Comparison of ENCODE assay signal across 8 cellular contexts in genomic region chr19:48618916-48619691, GRCh38. TPM values are rescaled to one million over a fixed set of nuclear protein-coding genes. Genes with fewer than 3 reads are reported as not detected.
DNase-seq lines count a peak whose midpoint lies in the region; ATAC-seq and TF ChIP-seq lines count a peak whose summit lies in the region.

TSS of gene RPL18 (minus strand) at chr19:48619178. CDS start at chr19:48619143, 35 bp downstream.
A gene with protein sequence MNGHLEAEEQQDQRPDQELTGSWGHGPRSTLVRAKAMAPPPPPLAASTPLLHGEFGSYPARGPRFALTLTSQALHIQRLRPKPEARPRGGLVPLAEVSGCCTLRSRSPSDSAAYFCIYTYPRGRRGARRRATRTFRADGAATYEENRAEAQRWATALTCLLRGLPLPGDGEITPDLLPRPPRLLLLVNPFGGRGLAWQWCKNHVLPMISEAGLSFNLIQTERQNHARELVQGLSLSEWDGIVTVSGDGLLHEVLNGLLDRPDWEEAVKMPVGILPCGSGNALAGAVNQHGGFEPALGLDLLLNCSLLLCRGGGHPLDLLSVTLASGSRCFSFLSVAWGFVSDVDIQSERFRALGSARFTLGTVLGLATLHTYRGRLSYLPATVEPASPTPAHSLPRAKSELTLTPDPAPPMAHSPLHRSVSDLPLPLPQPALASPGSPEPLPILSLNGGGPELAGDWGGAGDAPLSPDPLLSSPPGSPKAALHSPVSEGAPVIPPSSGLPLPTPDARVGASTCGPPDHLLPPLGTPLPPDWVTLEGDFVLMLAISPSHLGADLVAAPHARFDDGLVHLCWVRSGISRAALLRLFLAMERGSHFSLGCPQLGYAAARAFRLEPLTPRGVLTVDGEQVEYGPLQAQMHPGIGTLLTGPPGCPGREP (plus strand): TSS chr19:48619506. CDS start chr19:48620515, 1,009 bp downstream.

- H2BK5ac ChIP-seq in H9 (ENCODE audit: insufficient read length, low read length), result peak within 1 kb of the TSS; percentile 94

- H4K20me1 ChIP-seq in H9 (ENCODE audit: control insufficient read depth, insufficient read depth, insufficient read length), result no peaks in the 10 kb centered on the region

- H3K4me1 Mint-ChIP-seq in H9 (peaks cover 41 to 55% of the 10 kb centered on the region in 2 experiments), nephron progenitor cell (peaks cover 78% of the 10 kb centered on the region)
- peaks cover 81% of the 10 kb centered on the region for H3K4me1 Mint-ChIP-seq in stimulated activated naive CD8-positive, alpha-beta T cell treated with anti-CD3 and anti-CD28 coated beads, Interleukin-15, amount 100 ng/mL, for 72 hours

- no CpG with 5 or more reads among the region's 69 CpGs for WGBS in H9 (ENCODE audit: extremely low coverage, insufficient read length, low lambda C conversion rate)

- H2BK12ac ChIP-seq in H9 (ENCODE audit: insufficient read length, low read depth, low read length), result peak within 1 kb of the TSS; percentile 17

- H3K9ac ChIP-seq in H9 (ENCODE audit: extremely low read depth, insufficient read length, low read length), result peak within 1 kb of the TSS; percentile 99

- DNase-seq in ELR (ENCODE audit: low read depth), result peak; percentile 98
- peak; percentile 99 for DNase-seq in H9
- peak; percentile 100 for DNase-seq in MG63
- DNase-seq in SHP77 treated with DMSO at 0.1 percent for 48 hours (lab: John Stamatoyannopoulos, UW), result peak; percentile 97
- peak; percentile 98 for DNase-seq in activated effector memory CD4-positive, alpha-beta T cell treated with anti-CD3 and anti-CD28 coated beads, Interleukin-2, amount 50 U/mL, for 16 hours
- DNase-seq in fibroblast of the aortic adventitia (ENCODE audit: low read depth), result peak; percentile 100
- peak; percentile 95 for DNase-seq in nephron progenitor cell
- peak; percentile 96 to 99 for DNase-seq in stimulated activated naive CD8-positive, alpha-beta T cell treated with anti-CD3 and anti-CD28 coated beads, Interleukin-15, amount 100 ng/mL, for 72 hours

- no peaks in the 10 kb centered on the region for H3K9me3 ChIP-seq in H9 (ENCODE audit: control insufficient read depth, low read depth, low read length)
- H3K9me3 ChIP-seq in MG63, result no peaks in the 10 kb centered on the region

- TF ChIP-seq CTCF in H9 (conservative IDR thresholded peaks at IDR 0.05) (no peak), fibroblast of the aortic adventitia (IDR thresholded peaks at IDR 0.05; ENCODE audit: insufficient read depth, low read length) (no peak), nephron progenitor cell (IDR thresholded peaks at IDR 0.05) (no peak)

- H4K8ac ChIP-seq in H9 (replicated peaks; ENCODE audit: insufficient read length, low read depth, low read length), result no peak within 1 kb of the TSS

- peak within 1 kb of the TSS; percentile 25 for H3K27ac ChIP-seq in H9 (ENCODE audit: insufficient read length, low read depth, low read length)

- no peak within 1 kb of the TSS for H2AK5ac ChIP-seq in H9 (ENCODE audit: insufficient read length, low read length)

- peak within 1 kb of the TSS; percentile 87 for H3K4me2 ChIP-seq in H9 (ENCODE audit: insufficient read depth, insufficient read length, low read length)

- H3K4me3 Mint-ChIP-seq in H9, result peak within 1 kb of the TSS; percentile 97 to 99
- peak within 1 kb of the TSS; percentile 97 for H3K4me3 Mint-ChIP-seq in nephron progenitor cell
- H3K4me3 Mint-ChIP-seq in stimulated activated naive CD8-positive, alpha-beta T cell treated with anti-CD3 and anti-CD28 coated beads, Interleukin-15, amount 100 ng/mL, for 72 hours, result peak within 1 kb of the TSS; percentile 89 to 94

- H3K23ac ChIP-seq in H9 (ENCODE audit: insufficient read length, low read depth, low read length), result no peak within 1 kb of the TSS

- ATAC-seq in stimulated activated naive CD8-positive, alpha-beta T cell treated with anti-CD3 and anti-CD28 coated beads, Interleukin-15, amount 100 ng/mL, for 72 hours, result peak; percentile 91

- H3K4me3 ChIP-seq in MG63 (peak within 1 kb of the TSS; percentile 87), fibroblast of the aortic adventitia (ENCODE audit: low read depth, low read length) (peak within 1 kb of the TSS; percentile 79)

- peak within 1 kb of the TSS; percentile 85 for H4K91ac ChIP-seq in H9 (ENCODE audit: insufficient read length, low read depth, low read length)

- H3K36me3 ChIP-seq in MG63, result peaks cover 66% of the 10 kb centered on the region

- H2BK15ac ChIP-seq in H9 (ENCODE audit: low read depth, low read length), result no peak within 1 kb of the TSS

- H3K27ac Mint-ChIP-seq in H9, result peak within 1 kb of the TSS; percentile 96 to 100 (median 99)
- peak within 1 kb of the TSS; percentile 100 for H3K27ac Mint-ChIP-seq in nephron progenitor cell
- peak within 1 kb of the TSS; percentile 98 to 100 for H3K27ac Mint-ChIP-seq in stimulated activated naive CD8-positive, alpha-beta T cell treated with anti-CD3 and anti-CD28 coated beads, Interleukin-15, amount 100 ng/mL, for 72 hours

- peak within 1 kb of the TSS; percentile 10 for H3K56ac ChIP-seq in H9 (ENCODE audit: insufficient read length, low read depth, low read length)

- H3K36me3 Mint-ChIP-seq in H9 (ENCODE audit: insufficient read depth in 1 of 3, low read depth in 3 of 3) (peaks cover 35 to 54% (median 52%) of the 10 kb centered on the region in 3 experiments), nephron progenitor cell (ENCODE audit: low read depth) (peaks cover 24% of the 10 kb centered on the region)

- H3K9me3 Mint-ChIP-seq in H9, result no peaks in the 10 kb centered on the region; a peak in 1 of 5 replicates
- H3K9me3 Mint-ChIP-seq in nephron progenitor cell, result no peaks in the 10 kb centered on the region
- H3K9me3 Mint-ChIP-seq in stimulated activated naive CD8-positive, alpha-beta T cell treated with anti-CD3 and anti-CD28 coated beads, Interleukin-15, amount 100 ng/mL, for 72 hours, result no peaks in the 10 kb centered on the region

- H3K27me3 Mint-ChIP-seq in H9 (ENCODE audit: low read depth) (no peaks in the 10 kb centered on the region; the same call in 1 of the 2 replicates), nephron progenitor cell (ENCODE audit: low read depth, poor library complexity) (no peaks in the 10 kb centered on the region)
- H3K27me3 Mint-ChIP-seq in stimulated activated naive CD8-positive, alpha-beta T cell treated with anti-CD3 and anti-CD28 coated beads, Interleukin-15, amount 100 ng/mL, for 72 hours, result no peaks in the 10 kb centered on the region

- no peak within 1 kb of the TSS for H3T11ph ChIP-seq in H9 (ENCODE audit: low read length)

- H2BK120ac ChIP-seq in H9 (ENCODE audit: low read depth, low read length, poor library complexity, severe bottlenecking), result peak within 1 kb of the TSS; percentile 74

- H4K5ac ChIP-seq in H9 (ENCODE audit: insufficient read length, low read depth, low read length), result peak within 1 kb of the TSS; percentile 91

- peaks cover 18% of the 10 kb centered on the region for H3K79me2 ChIP-seq in H9 (ENCODE audit: insufficient read depth, low read length)

- H3K23me2 ChIP-seq in H9 (ENCODE audit: insufficient read length, low read depth, low read length, poor library complexity, severe bottlenecking), result peaks cover 16% of the 10 kb centered on the region

- no peak within 1 kb of the TSS for H2BK20ac ChIP-seq in H9 (ENCODE audit: low read depth, low read length, poor library complexity, severe bottlenecking)

- peak within 1 kb of the TSS; percentile 92 for H3K14ac ChIP-seq in H9 (ENCODE audit: insufficient read depth, low read length)

- H3K18ac ChIP-seq in H9 (ENCODE audit: insufficient read length, low read depth, low read length), result peak within 1 kb of the TSS; percentile 91

- H3K4ac ChIP-seq in H9 (ENCODE audit: low read depth, low read length), result peak within 1 kb of the TSS; percentile 54; the same call in 1 of the 2 replicates

- H3K27me3 ChIP-seq in H9 (ENCODE audit: insufficient read depth, low read length) (no peaks in the 10 kb centered on the region), MG63 (no peaks in the 10 kb centered on the region)

- H3K4me1 ChIP-seq in H9 (ENCODE audit: insufficient read depth, low read length), result peaks cover 4% of the 10 kb centered on the region; the same call in 1 of the 2 replicates

- H2AFZ ChIP-seq in H9 (ENCODE audit: low read length), result no peak within 1 kb of the TSS

- peaks cover 4% of the 10 kb centered on the region for H3K79me1 ChIP-seq in H9 (ENCODE audit: insufficient read depth, low read depth, low read length, poor library complexity, severe bottlenecking)

RNA-seq across cellular contexts. Expression of gene RPL18, which starts in this region (rescaled TPM):
- 1,855 and 1,874 TPM in 2 replicates for total RNA-seq in H9 (2021)
- total RNA-seq in MG63 (2014; rRNA removed; shearing (Covaris generic); ENCODE audit: low replicate concordance), result 3,057 and 3,727 TPM in 2 replicates
- 1,782 and 2,036 TPM in 2 replicates for total RNA-seq in fibroblast of the aortic adventitia (ENCODE audit: low replicate concordance)

RNA-seq across cellular contexts. Expression of the second gene that starts in this region (rescaled TPM):
- 55.0 and 57.2 TPM in 2 replicates for total RNA-seq in H9 (2021)
- total RNA-seq in MG63 (2014; rRNA removed; shearing (Covaris generic); ENCODE audit: low replicate concordance), result 6.7 and 8.6 TPM in 2 replicates
- 10.9 and 16.3 TPM in 2 replicates for total RNA-seq in fibroblast of the aortic adventitia (ENCODE audit: low replicate concordance)

Comparison
In these comparisons a context has a peak if more than half of its experiments do, and no peak if none do; other contexts are left out.
1. Peak in every context shown above with its lines: DNase-seq, ATAC-seq, H3K4me3 ChIP-seq and H3K27ac ChIP-seq.